27 cellular contexts compared by ENCODE assay signal in genomic region chr18:43092539-43092938, GRCh38. TPM values are rescaled to one million over a fixed set of nuclear protein-coding genes. Genes with fewer than 3 reads are reported as not detected.
"Had no signal": no experiment of that assay in that cellular context is flagged by ENCODE, and none has a peak within 500 bp of the region (broad histone marks: within the 10 kb centered on the region; RNA-seq: fewer than 3 reads in every experiment).

No MANE protein-coding gene starts in this region.

- DNase-seq: IMR-90; Karpas-422; KG1; MM.1S; NCI-H1092; NCI-H1105 treated with DMSO at 0.1 percent for 48 hours; NCI-H1417 treated with DMSO at 0.1 percent for 48 hours; NCI-H146; NCI-H1694 treated with DMSO at 0.1 percent for 48 hours; NCI-H1930; NCI-H2081; NCI-H2107; NCI-H2227 treated with DMSO at 0.1 percent for 48 hours; NCI-H510A; NCI-H524 treated with DMSO at 0.1 percent for 48 hours; NCI-H69; NCI-H774; NK-92 treated with Interleukin-12 subunit alpha and Interleukin-12 subunit beta, amount 100 ng/mL, for 24 hours; Right ventricle myocardium superior; RPMI8226; SIG-M5 had no signal

- H3K27ac ChIP-seq: SJSA1, SK-N-MC had no signal

- FAIRE-seq: HepG2, RCC 7860 had no signal

- H3K4me1 ChIP-seq: SJSA1 had no signal

- H3K4me3 ChIP-seq: SJSA1, SK-N-MC had no signal

- ATAC-seq: HepG2 had no signal

- H3K9me3 ChIP-seq: SJSA1 had no signal

- H3K36me3 ChIP-seq: SJSA1 had no signal

RNA-seq across cellular contexts. Expression of gene RIT2, which starts 22.9 kb away (rescaled TPM):
- total RNA-seq: HepG2; HT1080; IMR-90; Right ventricle myocardium superior; SJSA1; T-helper 1 cell treated with Interleukin-12 subunit alpha and Interleukin-12 subunit beta and Interleukin-4 antibody, amounts not matched to agents 30 ng/mL and 1 ng/mL, for 36 hours had no signal
- polyA plus RNA-seq: HepG2, IMR-90 had no signal
